ENCODE assay signal across 3 cellular contexts in genomic region chr9:32142074-32142473, GRCh38.
"Had no signal": no experiment of that assay in that cellular context is flagged by ENCODE, and none has a peak within 500 bp of the region (broad histone marks: within the 10 kb centered on the region; RNA-seq: fewer than 3 reads in every experiment).

No MANE protein-coding gene starts in this region.

- ATAC-seq: GM12878 had no signal

- H3K4me3 ChIP-seq: GM12878 had no signal

- DNase-seq: GDM1, GF-D8 had no signal
